Comparison of ENCODE assay signal across 21 cellular contexts in genomic region chr3:147328711-147329110, GRCh38.
DNase-seq lines count a peak whose midpoint lies in the region; ATAC-seq, FAIRE-seq and TF ChIP-seq lines count a peak whose summit lies in the region.
"Had no signal": no experiment of that assay in that cellular context is flagged by ENCODE, and none has a peak within 500 bp of the region (broad histone marks: within the 10 kb centered on the region; RNA-seq: fewer than 3 reads in every experiment).

No MANE protein-coding gene starts in this region.

- no peak for TF ChIP-seq POLR2A in lower leg skin (IDR thresholded peaks at IDR 0.05)

- 73 to 90% (median 87%) methylated on average over 2 of the region's 2 CpGs for WGBS in small intestine, 3 donors
- WGBS in lower leg skin, 2 donors, result 85 to 90% methylated on average over 2 of the region's 2 CpGs

- H3K9me3 ChIP-seq in small intestine (ENCODE audit: control insufficient read depth, low read depth), result no peaks in the 10 kb centered on the region
- H3K9me3 ChIP-seq: HAP-1 had no signal

- H3K4me3 ChIP-seq in small intestine (ENCODE audit: low read depth in 1 of 2, low read length in 2 of 2) (no peak overlapping the region), lower leg skin (ENCODE audit: low read depth, poor library complexity, severe bottlenecking) (no peak overlapping the region)
- H3K4me3 ChIP-seq: GM12878, GM23338, HAP-1 had no signal

- no peak for DNase-seq in RCC 7860 (ENCODE audit: low spot score)
- no peak for DNase-seq in small intestine
- no peak for DNase-seq in lower leg skin (ENCODE audit: low spot score in 2 of 2)
- DNase-seq in T-helper 9 cell, result no peak
- DNase-seq: 8988T; C1 segment of cervical spinal cord; Calu3; CD4-positive, alpha-beta memory T cell; COR-L47; DMS153; DND-41; GDM1; HFFc6 had no signal

- no peaks in the 10 kb centered on the region for H3K36me3 ChIP-seq in small intestine (ENCODE audit: control insufficient read depth in 2 of 2, insufficient read depth in 2 of 2, low read length in 2 of 2)
- H3K36me3 ChIP-seq: HAP-1 had no signal

- no peaks in the 10 kb centered on the region for H3K4me1 ChIP-seq in small intestine (ENCODE audit: control insufficient read depth in 2 of 2, insufficient read depth in 1 of 2, low read depth in 1 of 2, low read length in 1 of 2)
- H3K4me1 ChIP-seq: HAP-1 had no signal

- no peak overlapping the region for H3K27ac ChIP-seq in small intestine (ENCODE audit: low read depth in 1 of 2, low read length in 1 of 2)

- ATAC-seq in GM21825 (IDR thresholded peaks at IDR 0.05; ENCODE audit: unreplicated experiment), result no peak
- ATAC-seq: GM12878, GM23338 had no signal

- no peak for TF ChIP-seq CTCF in lower leg skin (IDR thresholded peaks at IDR 0.05)

- H3K27me3 ChIP-seq in small intestine (ENCODE audit: control insufficient read depth in 2 of 2, insufficient read depth in 2 of 2, low read length in 2 of 2), result no peaks in the 10 kb centered on the region

- intact Hi-C loops in lower leg skin (cut with DNase I; ENCODE audit: low total_unique reads), result no loop called here

- FAIRE-seq in A204.1 (lab: Jason Lieb, UNC) (peak; percentile 78), RCC 7860 (lab: Jason Lieb, UNC) (peak; percentile 75), endometrium (lab: Jason Lieb, UNC) (peak; percentile 58), small intestine (lab: Jason Lieb, UNC) (peak; percentile 85)
- FAIRE-seq: GM12878, GM19239, H54 had no signal
